8 cellular contexts compared by ENCODE assay signal in the genomic region with DNA sequence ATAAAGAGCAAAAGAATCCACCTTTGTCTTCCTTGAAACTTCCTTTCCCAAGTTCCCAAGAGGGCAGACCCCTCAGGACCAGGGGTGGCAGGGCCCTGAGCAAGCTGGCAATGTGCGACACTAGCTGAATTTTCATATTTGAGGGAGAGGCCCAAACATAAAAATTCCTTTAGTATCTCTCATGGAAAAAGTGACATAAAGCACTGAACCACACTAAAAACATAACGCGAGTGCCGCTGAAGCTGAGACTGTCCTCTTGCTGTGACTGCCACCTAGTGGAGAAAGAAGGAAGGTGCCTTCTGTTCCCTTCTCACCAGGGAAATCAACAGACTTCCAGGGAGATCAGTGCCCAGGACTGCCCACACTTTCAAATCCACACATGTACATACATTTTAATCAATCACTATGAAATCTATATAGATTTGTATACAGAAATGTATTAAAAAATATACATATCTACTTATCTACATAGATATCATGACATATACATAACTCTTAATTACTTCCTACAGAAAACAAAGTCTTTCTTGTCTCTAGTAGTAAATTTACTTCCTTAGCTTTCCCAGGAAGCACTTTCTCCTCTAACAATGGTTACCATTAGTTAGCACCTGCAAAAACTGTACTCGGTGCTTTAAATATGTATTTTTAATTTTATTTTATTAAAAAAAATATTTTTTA. TPM values are rescaled to one million over a fixed set of nuclear protein-coding genes. Genes with fewer than 3 reads are reported as not detected.
DNase-seq lines count a peak whose midpoint lies in the region; ATAC-seq lines count a peak whose summit lies in the region.

No MANE protein-coding gene starts in this region.

- peaks cover 27% of the 10 kb centered on the region for H3K4me1 ChIP-seq in ES-I3 (ENCODE audit: insufficient read depth, low read length)
- peaks cover 2% of the 10 kb centered on the region for H3K4me1 ChIP-seq in mesendoderm (ENCODE audit: control insufficient read depth, low read depth, low read length)

- H3K4me2 ChIP-seq in mesendoderm (ENCODE audit: low read length) = no peak overlapping the region

- no peaks in the 10 kb centered on the region for H3K27me3 ChIP-seq in mesendoderm (ENCODE audit: insufficient read depth, low read length, poor library complexity)

- peaks cover 48% of the 10 kb centered on the region for H3K36me3 Mint-ChIP-seq in effector memory CD8-positive, alpha-beta T cell (ENCODE audit: insufficient read depth)

- H3K27me3 Mint-ChIP-seq in effector memory CD8-positive, alpha-beta T cell = no peaks in the 10 kb centered on the region

- H3K18ac ChIP-seq in mesendoderm (ENCODE audit: low read length) = no peak overlapping the region

- H3K9me3 ChIP-seq in ES-I3 (ENCODE audit: control insufficient read depth, insufficient read depth, low read length) = no peaks in the 10 kb centered on the region

- peak overlapping the region; percentile 29; the same call in 1 of the 2 replicates for H3K9ac ChIP-seq in ES-I3 (ENCODE audit: low read depth, low read length)
- peak overlapping the region; percentile 40 for H3K9ac ChIP-seq in mesendoderm (ENCODE audit: low read length)

- H2BK120ac ChIP-seq in mesendoderm (ENCODE audit: low read depth, low read length) = no peak overlapping the region

- no peak overlapping the region for H3K23ac ChIP-seq in mesendoderm (ENCODE audit: low read length)

- DNase-seq in HT1080 (ENCODE audit: low read depth) (peak; percentile 85), mesendoderm (peak; percentile 86)
- DNase-seq in NK-92 treated with Interleukin-12 subunit alpha and Interleukin-12 subunit beta, amount 100 ng/mL, for 24 hours (lab: John Stamatoyannopoulos, UW) = peak; percentile 7
- peak in 2 of 3 experiments; percentile 7 to 32 for DNase-seq in activated CD8-positive, alpha-beta memory T cell treated with anti-CD3 and anti-CD28 coated beads for 48 hours (ENCODE audit: low read depth in 2 of 3, low spot score in 2 of 3)
- DNase-seq in effector memory CD8-positive, alpha-beta T cell = peak; percentile 69 to 73 (median 69)
- DNase-seq in stimulated activated CD8-positive, alpha-beta memory T cell treated with anti-CD3 and anti-CD28 coated beads, Interleukin-12 subunit alpha, Interleukin-12 subunit beta, amount 100 ng/mL, for 4 hours (ENCODE audit: low read depth) = peak; percentile 29

- H3K4me1 Mint-ChIP-seq in effector memory CD8-positive, alpha-beta T cell (ENCODE audit: low read depth in 2 of 2) = peaks cover 0 to 2% of the 10 kb centered on the region in 2 donors

- H4K8ac ChIP-seq in mesendoderm (ENCODE audit: low read depth, low read length) = no peak overlapping the region

- H3K79me2 ChIP-seq in mesendoderm (ENCODE audit: control insufficient read depth, insufficient read depth, low read length) = no peaks in the 10 kb centered on the region

- ATAC-seq in effector memory CD8-positive, alpha-beta T cell (replicated peaks) = peak; percentile 93
- no peak for ATAC-seq in GM19023 (IDR thresholded peaks at IDR 0.05; ENCODE audit: unreplicated experiment)

- no peaks in the 10 kb centered on the region for H3K79me1 ChIP-seq in mesendoderm (ENCODE audit: low read length)

- WGBS in mesendoderm (ENCODE audit: extremely low coverage, insufficient coverage, low lambda C conversion rate) = no CpG with 5 or more reads among the region's 5 CpGs

- H3K27ac Mint-ChIP-seq in effector memory CD8-positive, alpha-beta T cell = peak overlapping the region in 1 of 2 donors; percentile 46

- H4K5ac ChIP-seq in mesendoderm (ENCODE audit: low read length) = no peak overlapping the region

- H3K36me3 ChIP-seq in ES-I3 (ENCODE audit: insufficient read depth, low read length) (peaks cover 25% of the 10 kb centered on the region), mesendoderm (ENCODE audit: control insufficient read depth, insufficient read depth, low read length) (peaks cover 2% of the 10 kb centered on the region)

- H3K4me3 ChIP-seq in mesendoderm (ENCODE audit: low read length) = no peak overlapping the region

- peak overlapping the region; percentile 68 for H3K56ac ChIP-seq in mesendoderm (ENCODE audit: low read length)

- H3K4me3 Mint-ChIP-seq in effector memory CD8-positive, alpha-beta T cell = no peak overlapping the region

- H2AK5ac ChIP-seq in mesendoderm (ENCODE audit: low read length) = no peak overlapping the region

- no peak overlapping the region for H3K4ac ChIP-seq in mesendoderm (ENCODE audit: low read depth, low read length)

- no peaks in the 10 kb centered on the region for H3K9me3 Mint-ChIP-seq in effector memory CD8-positive, alpha-beta T cell

- no peak overlapping the region for H3K27ac ChIP-seq in mesendoderm (ENCODE audit: low read depth, low read length)

- H2BK15ac ChIP-seq in mesendoderm (replicated peaks; ENCODE audit: low read depth) = no peak overlapping the region

- H2BK5ac ChIP-seq in mesendoderm (ENCODE audit: low read length) = no peak overlapping the region

RNA-seq across cellular contexts. Expression of gene SSH1, which starts 53.8 kb away (rescaled TPM):
- total RNA-seq in HT1080 (2014; rRNA removed; shearing (Covaris generic)) = 9.2 and 10.8 TPM in 2 replicates
- polyA plus RNA-seq in HT1080 (2015; cell fraction: cytosol; rRNA removed) = 11.6 and 13.7 TPM in 2 replicates
- 13.8 and 19.4 TPM in 2 replicates for polyA plus RNA-seq in HT1080 (2015; cell fraction: nucleus; rRNA removed)
- 7.0 TPM for polyA plus RNA-seq in mesendoderm (2013, experiment 1 of 2)
- 7.5 TPM for polyA plus RNA-seq in mesendoderm (2013, experiment 2 of 2)

Comparison
In these comparisons a context has a peak if more than half of its experiments do, and no peak if none do; other contexts are left out.
1. DNase-seq: peak in every context shown above with its lines; median percentile 86 in mesendoderm; 85 in HT1080; 69 in effector memory CD8-positive, alpha-beta T cell; 29 in stimulated activated CD8-positive, alpha-beta memory T cell treated with anti-CD3 and anti-CD28 coated beads, Interleukin-12 subunit alpha, Interleukin-12 subunit beta, amount 100 ng/mL, for 4 hours; 20 in activated CD8-positive, alpha-beta memory T cell treated with anti-CD3 and anti-CD28 coated beads for 48 hours; 7 in NK-92 treated with Interleukin-12 subunit alpha and Interleukin-12 subunit beta, amount 100 ng/mL, for 24 hours.